Comparison of ENCODE assay signal across 9 cellular contexts in genomic region chr3:152474585-152474984, GRCh38.
DNase-seq lines count a peak whose midpoint lies in the region; ATAC-seq, FAIRE-seq and TF ChIP-seq lines count a peak whose summit lies in the region.
"Had no signal": no experiment of that assay in that cellular context is flagged by ENCODE, and none has a peak within 500 bp of the region (broad histone marks: within the 10 kb centered on the region; RNA-seq: fewer than 3 reads in every experiment).

No MANE protein-coding gene starts in this region.

- no peak overlapping the region for H3K27ac ChIP-seq in GM12878 (ENCODE audit: control insufficient read depth, insufficient read depth)

- no peak for TF ChIP-seq EP300 in GM12878 (IDR thresholded peaks at IDR 0.05; ENCODE audit: borderline replicate concordance in 1 of 2, control insufficient read depth in 1 of 2, low read depth in 2 of 2, low read length in 2 of 2)

- TF ChIP-seq CTCF in HFFc6 (IDR thresholded peaks at IDR 0.05) (peak; percentile 72), GM12878 (IDR thresholded peaks at IDR 0.05 in 2 of 3, conservative IDR thresholded peaks at IDR 0.05 in 1 of 3; ENCODE audit: control insufficient read depth in 2 of 3, extremely low read depth in 1 of 3, insufficient read depth in 1 of 3, low read depth in 3 of 3, low read length in 3 of 3) (peak; percentile 59 to 82 (median 77))

- peaks cover under 1% of the 10 kb centered on the region; the same call in 1 of the 2 replicates for H3K4me1 ChIP-seq in GM12878 (ENCODE audit: control insufficient read depth, insufficient read depth, low read length)

- H3K27ac Mint-ChIP-seq in activated CD4-positive, alpha-beta T cell treated with anti-CD3 and anti-CD28 coated beads, Interleukin-2, amount 10 ng/mL, durations not matched to agents 24 days and 14 days, result no peak overlapping the region
- H3K27ac Mint-ChIP-seq in HFFc6, result no peak overlapping the region; the same call in 1 of the 2 replicates
- no peak overlapping the region for H3K27ac Mint-ChIP-seq in T-helper 17 cell

- H3K79me2 ChIP-seq in GM12878 (ENCODE audit: control insufficient read depth, insufficient read depth, low read length), result no peaks in the 10 kb centered on the region

- H2AFZ ChIP-seq in GM12878 (ENCODE audit: control insufficient read depth, low read depth, low read length), result no peak overlapping the region

- no peak overlapping the region for H3K4me3 Mint-ChIP-seq in activated CD4-positive, alpha-beta T cell treated with anti-CD3 and anti-CD28 coated beads, Interleukin-2, amount 10 ng/mL, durations not matched to agents 24 days and 14 days
- H3K4me3 Mint-ChIP-seq in HFFc6 (no peak overlapping the region), T-helper 17 cell (no peak overlapping the region)

- H3K9me3 Mint-ChIP-seq in activated CD4-positive, alpha-beta T cell treated with anti-CD3 and anti-CD28 coated beads, Interleukin-2, amount 10 ng/mL, durations not matched to agents 24 days and 14 days, result no peaks in the 10 kb centered on the region
- peaks cover 6% of the 10 kb centered on the region; the same call in 1 of the 2 replicates for H3K9me3 Mint-ChIP-seq in HFFc6

- POLR2A ChIA-PET in GM12878 (lab: Charles Lee), result no interaction called here

- no peaks in the 10 kb centered on the region for H3K27me3 ChIP-seq in GM12878 (replicated peaks in 1 of 2; ENCODE audit: control insufficient read depth in 2 of 2, insufficient read depth in 2 of 2, low read length in 1 of 2)

- H3K36me3 ChIP-seq in GM12878 (ENCODE audit: control insufficient read depth in 2 of 2, insufficient read depth in 2 of 2, low read length in 1 of 2), result no peaks in the 10 kb centered on the region

- H3K36me3 Mint-ChIP-seq in activated CD4-positive, alpha-beta T cell treated with anti-CD3 and anti-CD28 coated beads, Interleukin-2, amount 10 ng/mL, durations not matched to agents 24 days and 14 days (ENCODE audit: low read depth), result no peaks in the 10 kb centered on the region
- H3K36me3 Mint-ChIP-seq in HFFc6 (ENCODE audit: low read depth) (peaks cover 2% of the 10 kb centered on the region; the same call in 1 of the 2 replicates), T-helper 17 cell (ENCODE audit: low read depth) (no peaks in the 10 kb centered on the region)

- no peak overlapping the region for H3K4me3 ChIP-seq in GM12878

- RAD21 ChIA-PET in GM12878 (lab: Charles Lee; ENCODE audit: unreplicated experiment), result interaction anchor here (0.7 to 5.1 kb wide), 11 partner anchors 32 to 1320 kb away, joined by 3 to 84 read pairs (median 4); no protein-coding TSS in a partner anchor

- FAIRE-seq in GM12878 (lab: Jason Lieb, UNC), result peak; percentile 56
- FAIRE-seq: frontal cortex had no signal

- H3K9ac ChIP-seq in GM12878 (ENCODE audit: control insufficient read depth, insufficient read depth, low read length), result no peak overlapping the region

- peak; percentile 80 for ATAC-seq in GM12878
- ATAC-seq in left lobe of liver, result peak; percentile 61
- no peak for ATAC-seq in GM19455 (IDR thresholded peaks at IDR 0.05; ENCODE audit: unreplicated experiment)
- no peak for ATAC-seq in T-helper 17 cell

- BruUV-seq in GM12878 (replicated peaks; lab: Mats Ljungman, UMichigan), result TSS peak; percentile 30

- SMC1A ChIA-PET in GM12878 (lab: Charles Lee; ENCODE audit: uncharacterized antibody, unreplicated experiment), result interaction anchor here (0.7 to 10.3 kb wide), 10 partner anchors 8 to 290 kb away, joined by 3 to 165 read pairs (median 4); no protein-coding TSS in a partner anchor

- in situ Hi-C loops in GM12878 (cut with MboI), result loop anchor here (10.0 kb wide), 2 partner anchors 50 to 480 kb away; no protein-coding TSS in a partner anchor

- WGBS in GM12878 (ENCODE audit: insufficient coverage, insufficient replicate concordance, low lambda C conversion rate, missing lambda C conversion rate), result 68% methylated on average over 2 of the region's 2 CpGs

- DNase-seq in activated CD4-positive, alpha-beta T cell treated with anti-CD3 and anti-CD28 coated beads, Interleukin-2, amount 10 ng/mL, durations not matched to agents 24 days and 14 days, result peak; percentile 72
- DNase-seq in activated CD4-positive, alpha-beta T cell treated with anti-CD3 and anti-CD28 coated beads, Interleukin-2, amount 50 U/mL, for 1 hour, result no peak
- DNase-seq in HFFc6 (peak; percentile 63), NCI-H146 (lab: John Stamatoyannopoulos, UW) (peak; percentile 29), GM12878 (ENCODE audit: low read depth, low spot score) (peak; percentile 60), left lobe of liver (ENCODE audit: low spot score) (no peak), T-helper 17 cell (no peak)

- intact Hi-C loops in activated CD4-positive, alpha-beta T cell treated with anti-CD3 and anti-CD28 coated beads, Interleukin-2, amount 10 ng/mL, durations not matched to agents 24 days and 14 days (cut with micrococcal nuclease), result loop anchor here (1.0 to 5.0 kb wide), 3 partner anchors 33 to 292 kb away; no protein-coding TSS in a partner anchor
- intact Hi-C loops in GM12878 (cut with micrococcal nuclease; ENCODE audit: unreplicated experiment), result loop anchor here (1.0 to 10.0 kb wide), 5 partner anchors 50 to 486 kb away; partner anchors contain the start of gene P2RY1

- no peaks in the 10 kb centered on the region for H4K20me1 ChIP-seq in GM12878 (ENCODE audit: control insufficient read depth, insufficient read depth)

- peaks cover 5% of the 10 kb centered on the region for H3K4me1 Mint-ChIP-seq in activated CD4-positive, alpha-beta T cell treated with anti-CD3 and anti-CD28 coated beads, Interleukin-2, amount 10 ng/mL, durations not matched to agents 24 days and 14 days
- H3K4me1 Mint-ChIP-seq in HFFc6 (ENCODE audit: low read depth) (peaks cover 37% of the 10 kb centered on the region), T-helper 17 cell (peaks cover 15% of the 10 kb centered on the region)

- H3K9me3 ChIP-seq in GM12878 (replicated peaks; ENCODE audit: control insufficient read depth, insufficient read depth, low read length), result peaks cover 18% of the 10 kb centered on the region
- peaks cover 5% of the 10 kb centered on the region for H3K9me3 ChIP-seq in T-helper 17 cell (ENCODE audit: control insufficient read depth, low read length, poor library complexity, severe bottlenecking)

- no peak for TF ChIP-seq POLR2A in GM12878 (IDR thresholded peaks at IDR 0.05; ENCODE audit: low read depth, low read length)

- H3K4me2 ChIP-seq in GM12878 (ENCODE audit: control insufficient read depth, insufficient read depth), result no peak overlapping the region

- peaks cover 17% of the 10 kb centered on the region for H3K27me3 Mint-ChIP-seq in activated CD4-positive, alpha-beta T cell treated with anti-CD3 and anti-CD28 coated beads, Interleukin-2, amount 10 ng/mL, durations not matched to agents 24 days and 14 days
- H3K27me3 Mint-ChIP-seq in HFFc6 (ENCODE audit: insufficient read depth), result peaks cover 11% of the 10 kb centered on the region
- H3K27me3 Mint-ChIP-seq in T-helper 17 cell, result no peaks in the 10 kb centered on the region

- peak; percentile 98 for TF ChIP-seq RAD21 in GM12878 (IDR thresholded peaks at IDR 0.05; ENCODE audit: insufficient read depth, low read depth, low read length)

- CTCF ChIA-PET in GM12878 (lab: Yijun Ruan, JAX), result interaction anchor here (0.7 to 14.2 kb wide), 12 partner anchors 7 to 402 kb away, joined by 3 to 379 read pairs (median 4); no protein-coding TSS in a partner anchor

TF ChIP-seq in GM12878, 131 proteins besides CTCF, POLR2A, EP300 and RAD21 (continues in another document):
- TF ChIP-seq E2F8 (IDR thresholded peaks at IDR 0.05; ENCODE audit: low read depth, partially characterized antibody), result no peak
- no peak for TF ChIP-seq MTA3 (IDR thresholded peaks at IDR 0.05; ENCODE audit: borderline replicate concordance, low read length)
- TF ChIP-seq ZNF24 (IDR thresholded peaks at IDR 0.05), result 0 out of 2 replicates have a peak, but pooled peaks have one; percentile 11
- TF ChIP-seq ZBTB11 (CRISPR knock-in tag; IDR thresholded peaks at IDR 0.05), result no peak

Comparison
In these comparisons a context has a peak if more than half of its experiments do, and no peak if none do; other contexts are left out.
1. DNase-seq: peak in activated CD4-positive, alpha-beta T cell treated with anti-CD3 and anti-CD28 coated beads, Interleukin-2, amount 10 ng/mL, durations not matched to agents 24 days and 14 days (single experiment), HFFc6 (single experiment), NCI-H146 (single experiment) and GM12878 (single experiment); none in activated CD4-positive, alpha-beta T cell treated with anti-CD3 and anti-CD28 coated beads, Interleukin-2, amount 50 U/mL, for 1 hour (single experiment), left lobe of liver (single experiment) and T-helper 17 cell (0 of 3).
2. ATAC-seq: peak in GM12878 (single experiment) and left lobe of liver (single experiment); none in GM19455 (single experiment) and T-helper 17 cell (single experiment).